ENCODE assay signal across 9 cellular contexts in the genomic region with DNA sequence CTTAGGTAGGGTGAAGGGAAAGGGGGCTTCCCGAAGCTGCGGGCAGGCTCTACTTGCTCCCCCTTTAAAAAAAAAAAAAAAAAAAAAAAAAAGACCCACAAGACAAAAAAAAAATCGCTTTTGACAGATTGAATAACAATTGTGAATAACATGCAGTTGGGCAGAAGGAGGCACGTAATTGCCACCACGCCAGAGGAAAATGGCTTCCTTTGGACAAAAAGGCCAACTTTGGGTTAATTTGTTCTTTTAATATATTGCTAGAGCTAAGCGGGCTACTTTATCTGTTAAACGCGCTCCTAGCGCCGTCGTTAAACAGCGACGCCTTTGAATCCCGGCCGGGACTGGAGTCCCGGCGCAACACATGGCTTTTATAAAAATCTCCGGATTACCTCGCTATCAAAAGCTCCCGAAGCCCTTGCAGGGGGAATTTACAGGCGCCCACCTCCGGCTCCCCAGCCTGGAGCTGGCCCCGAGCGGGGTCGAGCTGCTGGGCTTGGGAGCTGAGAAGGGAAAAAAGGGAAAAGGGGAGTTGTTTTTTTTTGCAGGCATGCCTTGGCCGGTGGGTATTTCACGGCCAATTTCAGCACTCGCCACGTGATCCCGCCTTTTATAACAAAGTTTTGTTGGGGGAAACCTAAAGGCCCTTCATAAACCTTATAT. TPM values are rescaled to one million over a fixed set of nuclear protein-coding genes. Genes with fewer than 3 reads are reported as not detected.
A peak's percentile ranks its signal among the peaks of the same experiment; 100 is the strongest.
DNase-seq lines count a peak whose midpoint lies in the region; ATAC-seq and TF ChIP-seq lines count a peak whose summit lies in the region.
"Had no signal": no experiment of that assay in that cellular context is flagged by ENCODE, and none has a peak within 500 bp of the region (broad histone marks: within the 10 kb centered on the region; RNA-seq: fewer than 3 reads in every experiment).

No MANE protein-coding gene starts in this region.

- peak overlapping the region; percentile 71 for H3K27ac ChIP-seq in Panc1 (ENCODE audit: low read length)
- no peak overlapping the region for H3K27ac ChIP-seq in esophagus squamous epithelium

- POLR2A ChIA-PET in Panc1 (lab: Charles Lee), result interaction anchor here (0.7 kb wide), 1 partner anchor 35 kb away, joined by 5 read pairs; no protein-coding TSS in a partner anchor

- DNase-seq in NCI-H1417 (lab: John Stamatoyannopoulos, UW), result peak; percentile 46 to 86 (median 79)
- no peak for DNase-seq in NCI-H1417 treated with DMSO at 0.1 percent for 48 hours (lab: John Stamatoyannopoulos, UW)
- DNase-seq in Panc1 (ENCODE audit: low read depth, low spot score), result no peak
- DNase-seq in esophagus squamous epithelium (lab: John Stamatoyannopoulos, UW), result no peak
- DNase-seq in SHP77 treated with DMSO at 0.1 percent for 48 hours (lab: John Stamatoyannopoulos, UW), result no peak

- CTCF ChIA-PET in Panc1 (lab: Charles Lee), result interaction anchor here (0.5 to 0.7 kb wide), 3 partner anchors 293 to 912 kb away, joined by 3 to 13 read pairs (median 7); no protein-coding TSS in a partner anchor

- H3K4me3 ChIP-seq in Panc1 (ENCODE audit: low read depth in 2 of 2, low read length in 2 of 2) (peak overlapping the region; percentile 53 to 88), esophagus squamous epithelium (peak overlapping the region; percentile 20 to 66 (median 33)), skeletal muscle satellite cell (ENCODE audit: low read length) (peak overlapping the region; percentile 83)

- H3K9me3 ChIP-seq in Panc1 (ENCODE audit: control insufficient read depth, insufficient read depth, low read depth, low read length) (no peaks in the 10 kb centered on the region), esophagus squamous epithelium (no peaks in the 10 kb centered on the region), skeletal muscle satellite cell (replicated peaks; ENCODE audit: low read length) (no peaks in the 10 kb centered on the region)

- H3K27me3 ChIP-seq in Panc1 (ENCODE audit: control insufficient read depth, insufficient read depth, low read length), result no peaks in the 10 kb centered on the region
- H3K27me3 ChIP-seq in esophagus squamous epithelium, result peaks cover 51 to 100% (median 87%) of the 10 kb centered on the region in 4 donors
- H3K27me3 ChIP-seq in skeletal muscle satellite cell (ENCODE audit: control insufficient read depth, insufficient read depth, low read length), result no peaks in the 10 kb centered on the region

- intact Hi-C loops in Panc1 (cut with micrococcal nuclease; ENCODE audit: unreplicated experiment), result no loop called here
- intact Hi-C loops in esophagus squamous epithelium (cut with DNase I), result no loop called here

- H3K36me3 ChIP-seq in Panc1 (ENCODE audit: control insufficient read depth, insufficient read depth, low read length) (no peaks in the 10 kb centered on the region), esophagus squamous epithelium (no peaks in the 10 kb centered on the region), skeletal muscle satellite cell (ENCODE audit: insufficient read depth, low read length) (peaks cover 9% of the 10 kb centered on the region)

- peak overlapping the region; percentile 89 for H3K9ac ChIP-seq in skeletal muscle satellite cell (ENCODE audit: low read depth, low read length)

- no peak for ATAC-seq in Panc1
- ATAC-seq in HG03159 (IDR thresholded peaks at IDR 0.05; ENCODE audit: unreplicated experiment), result no peak
- ATAC-seq in GM21390 (IDR thresholded peaks at IDR 0.05; ENCODE audit: unreplicated experiment), result no peak

- WGBS in esophagus squamous epithelium, 2 donors, result 6 to 12% methylated on average over 27 to 29 of the region's 30 CpGs

- BruUV-seq in Panc1 (replicated peaks; lab: Mats Ljungman, UMichigan), result no TSS peak

- TF ChIP-seq CTCF in Panc1 (IDR thresholded peaks at IDR 0.05) (no peak), esophagus squamous epithelium (IDR thresholded peaks at IDR 0.05) (no peak)

- no peak for TF ChIP-seq POLR2A in esophagus squamous epithelium (IDR thresholded peaks at IDR 0.05)

- H3K4me1 ChIP-seq in Panc1 (ENCODE audit: control insufficient read depth, insufficient read depth, low read length) (peaks cover 22% of the 10 kb centered on the region), esophagus squamous epithelium (peaks cover 31 to 65% (median 47%) of the 10 kb centered on the region in 3 donors), skeletal muscle satellite cell (ENCODE audit: control insufficient read depth, insufficient read depth, low read length) (peaks cover 62% of the 10 kb centered on the region)

- H3K4me2 ChIP-seq in skeletal muscle satellite cell (ENCODE audit: low read length), result peak overlapping the region; percentile 98

- in situ Hi-C loops in Panc1 (cut with HindIII; ENCODE audit: low pct_unique_long_range_greater_than_20kb, low sequenced_read_pairs), result no loop called here

RNA-seq across cellular contexts. Expression of a gene that starts 1.2 kb away (rescaled TPM):
- total RNA-seq in Panc1 (2021; ENCODE audit: unreplicated experiment) (0.57 TPM), esophagus squamous epithelium (not detected)
- polyA plus RNA-seq in Panc1 (2012; ENCODE audit: insufficient read length), result 0.58 TPM
- total RNA-seq in skeletal muscle satellite cell (2012; rRNA removed), result 3.3 and 3.8 TPM in 2 replicates
- total RNA-seq: T-helper 1 cell treated with Interleukin-12 subunit alpha and Interleukin-12 subunit beta and Interleukin-4 antibody, amounts not matched to agents 30 ng/mL and 1 ng/mL, for 36 hours had no signal

RNA-seq across cellular contexts. Expression of a gene that starts 9.7 kb away (rescaled TPM):
- total RNA-seq in Panc1 (2021; ENCODE audit: unreplicated experiment) (0.41 TPM), esophagus squamous epithelium (not detected)
- polyA plus RNA-seq in Panc1 (2012; ENCODE audit: insufficient read length), result 0.85 TPM
- 8.5 and 9.4 TPM in 2 replicates for total RNA-seq in skeletal muscle satellite cell (2012; rRNA removed)
- total RNA-seq: T-helper 1 cell treated with Interleukin-12 subunit alpha and Interleukin-12 subunit beta and Interleukin-4 antibody, amounts not matched to agents 30 ng/mL and 1 ng/mL, for 36 hours had no signal

RNA-seq across cellular contexts. Expression of a gene that starts 16.1 kb away (rescaled TPM):
- total RNA-seq in Panc1 (2021; ENCODE audit: unreplicated experiment), result 1.2 TPM
- 0.64 TPM for polyA plus RNA-seq in Panc1 (2012; ENCODE audit: insufficient read length)
- not detected for total RNA-seq in esophagus squamous epithelium
- 0.22 TPM in 1 of 2 replicates, not detected in the other for total RNA-seq in skeletal muscle satellite cell (2012; rRNA removed)
- total RNA-seq: T-helper 1 cell treated with Interleukin-12 subunit alpha and Interleukin-12 subunit beta and Interleukin-4 antibody, amounts not matched to agents 30 ng/mL and 1 ng/mL, for 36 hours had no signal

RNA-seq across cellular contexts. Expression of a gene that starts 18.5 kb away (rescaled TPM):
- not detected for total RNA-seq in Panc1 (2021; ENCODE audit: unreplicated experiment)
- 0.23 TPM for polyA plus RNA-seq in Panc1 (2012; ENCODE audit: insufficient read length)
- 1 to 10 TPM in 1 of 4 donors, under 1 TPM in 1, not detected in 2; 0.57 to 1.1 TPM for total RNA-seq in esophagus squamous epithelium
- total RNA-seq in skeletal muscle satellite cell (2012; rRNA removed), result 14.6 and 20.3 TPM in 2 replicates
- total RNA-seq: T-helper 1 cell treated with Interleukin-12 subunit alpha and Interleukin-12 subunit beta and Interleukin-4 antibody, amounts not matched to agents 30 ng/mL and 1 ng/mL, for 36 hours had no signal

RNA-seq across cellular contexts. Expression of a gene that starts 27.3 kb away (rescaled TPM):
- total RNA-seq in Panc1 (2021; ENCODE audit: unreplicated experiment) (not detected), esophagus squamous epithelium (under 1 TPM; 0.23 to 0.76 (median 0.48) TPM)
- polyA plus RNA-seq in Panc1 (2012; ENCODE audit: insufficient read length), result not detected
- total RNA-seq in skeletal muscle satellite cell (2012; rRNA removed), result 2.0 and 2.8 TPM in 2 replicates
- total RNA-seq: T-helper 1 cell treated with Interleukin-12 subunit alpha and Interleukin-12 subunit beta and Interleukin-4 antibody, amounts not matched to agents 30 ng/mL and 1 ng/mL, for 36 hours had no signal

Comparison
In these comparisons a context has a peak if more than half of its experiments do, and no peak if none do; other contexts are left out.
1. DNase-seq: peak in NCI-H1417 (3 of 3); none in NCI-H1417 treated with DMSO at 0.1 percent for 48 hours (single experiment), Panc1 (single experiment), esophagus squamous epithelium (single experiment) and SHP77 treated with DMSO at 0.1 percent for 48 hours (single experiment).
2. H3K4me3 ChIP-seq: peak in every context shown above with its lines; median percentile 83 in skeletal muscle satellite cell; 70 in Panc1; 33 in esophagus squamous epithelium.